ENCODE assay signal across 20 cellular contexts in genomic region chr6:132101550-132101949, GRCh38.
DNase-seq lines count a peak whose midpoint lies in the region; ATAC-seq, FAIRE-seq and TF ChIP-seq lines count a peak whose summit lies in the region.
"Had no signal": no experiment of that assay in that cellular context is flagged by ENCODE, and none has a peak within 500 bp of the region (broad histone marks: within the 10 kb centered on the region; RNA-seq: fewer than 3 reads in every experiment).

No MANE protein-coding gene starts in this region.

- H3K27ac Mint-ChIP-seq in astrocyte (ENCODE audit: unreplicated experiment) = no peak overlapping the region
- no peak overlapping the region for H3K27ac Mint-ChIP-seq in type B pancreatic cell
- H3K27ac Mint-ChIP-seq in T-helper 17 cell = no peak overlapping the region
- H3K27ac Mint-ChIP-seq: B cell; CD4-positive, alpha-beta T cell had no signal

- H3K9me3 ChIP-seq in astrocyte (ENCODE audit: insufficient read depth, low read depth, low read length) (no peaks in the 10 kb centered on the region), tibial artery (no peaks in the 10 kb centered on the region), T-helper 17 cell (ENCODE audit: control insufficient read depth, low read length, poor library complexity, severe bottlenecking) (no peaks in the 10 kb centered on the region)
- H3K9me3 ChIP-seq: HAP-1 had no signal

- H3K4me1 ChIP-seq in astrocyte (ENCODE audit: insufficient read depth, low read length) = no peaks in the 10 kb centered on the region
- peaks cover 0 to 21% (median 5%) of the 10 kb centered on the region in 4 donors for H3K4me1 ChIP-seq in tibial artery
- H3K4me1 ChIP-seq: HAP-1 had no signal

- H3K27ac ChIP-seq in astrocyte (ENCODE audit: low read depth, low read length) (no peak overlapping the region), tibial artery (peak overlapping the region; percentile 50 to 51)

- H3K27me3 ChIP-seq in astrocyte (ENCODE audit: insufficient read depth, low read length) = no peaks in the 10 kb centered on the region
- no peaks in the 10 kb centered on the region for H3K27me3 ChIP-seq in tibial artery

- no peak for ATAC-seq in T-helper 17 cell
- ATAC-seq: GM12878, HepG2 had no signal

- intact Hi-C loops in tibial artery (cut with DNase I; ENCODE audit: low total_unique reads) = no loop called here

- H4K20me1 ChIP-seq in astrocyte (ENCODE audit: insufficient read depth, low read length) = no peaks in the 10 kb centered on the region

- no peaks in the 10 kb centered on the region for H3K9me3 Mint-ChIP-seq in astrocyte (ENCODE audit: unreplicated experiment)
- H3K9me3 Mint-ChIP-seq in type B pancreatic cell = no peaks in the 10 kb centered on the region

- peaks cover 14% of the 10 kb centered on the region for H3K4me1 Mint-ChIP-seq in astrocyte (ENCODE audit: low read depth, unreplicated experiment)
- H3K4me1 Mint-ChIP-seq in type B pancreatic cell (ENCODE audit: unreplicated experiment) = peaks cover 4% of the 10 kb centered on the region
- no peaks in the 10 kb centered on the region for H3K4me1 Mint-ChIP-seq in T-helper 17 cell
- H3K4me1 Mint-ChIP-seq: B cell had no signal

- TF ChIP-seq CTCF in astrocyte (IDR thresholded peaks at IDR 0.05; ENCODE audit: insufficient read depth, low read depth, low read length) (no peak), tibial artery (IDR thresholded peaks at IDR 0.05) (no peak), type B pancreatic cell (conservative IDR thresholded peaks at IDR 0.05) (no peak)

- H3K79me2 ChIP-seq in astrocyte (ENCODE audit: insufficient read depth, low read length) = no peaks in the 10 kb centered on the region

- H3K36me3 ChIP-seq in astrocyte (ENCODE audit: insufficient read depth, low read length) (no peaks in the 10 kb centered on the region), tibial artery (no peaks in the 10 kb centered on the region)
- H3K36me3 ChIP-seq: HAP-1 had no signal

- DNase-seq in EH (ENCODE audit: low read depth) (peak; percentile 67), astrocyte (ENCODE audit: low read depth) (no peak), fibroblast of peridontal ligament (ENCODE audit: extremely low read depth) (peak; percentile 28), tibial artery (no peak), type B pancreatic cell (ENCODE audit: extremely low spot score, unreplicated experiment) (no peak), T-helper 17 cell (no peak), AG20443 (ENCODE audit: low spot score) (no peak)
- DNase-seq: 8988T; ACHN; C1 segment of cervical spinal cord; Calu3; CD4-positive, alpha-beta T cell; DMS 273 treated with DMSO at 0.1 percent for 48 hours; GOT3 had no signal

- no peak overlapping the region for H2AFZ ChIP-seq in astrocyte (ENCODE audit: low read depth, low read length)

- H3K36me3 Mint-ChIP-seq in astrocyte (ENCODE audit: low read depth, unreplicated experiment) (no peaks in the 10 kb centered on the region), type B pancreatic cell (no peaks in the 10 kb centered on the region), T-helper 17 cell (ENCODE audit: low read depth) (no peaks in the 10 kb centered on the region)

- FAIRE-seq in astrocyte (lab: Jason Lieb, UNC) = peak; percentile 54
- FAIRE-seq: GM12878, GM18507, HepG2, HTR-8/SVneo had no signal

- no peak overlapping the region for H3K9ac ChIP-seq in astrocyte (ENCODE audit: low read length)

- H3K4me3 ChIP-seq in astrocyte (ENCODE audit: insufficient read depth, low read depth, low read length) (no peak overlapping the region), tibial artery (no peak overlapping the region)
- H3K4me3 ChIP-seq: GM12878, HAP-1 had no signal

- H3K4me2 ChIP-seq in astrocyte (ENCODE audit: low read length) = no peak overlapping the region

- H3K27me3 Mint-ChIP-seq in astrocyte (ENCODE audit: low read depth, unreplicated experiment) (no peaks in the 10 kb centered on the region), type B pancreatic cell (no peaks in the 10 kb centered on the region), T-helper 17 cell (no peaks in the 10 kb centered on the region)
- H3K27me3 Mint-ChIP-seq: B cell; CD4-positive, alpha-beta T cell had no signal

- no peak overlapping the region for H3K4me3 Mint-ChIP-seq in astrocyte (ENCODE audit: unreplicated experiment)
- no peak overlapping the region for H3K4me3 Mint-ChIP-seq in type B pancreatic cell
- H3K4me3 Mint-ChIP-seq in T-helper 17 cell = no peak overlapping the region
- H3K4me3 Mint-ChIP-seq: B cell; CD4-positive, alpha-beta T cell had no signal

Comparison
In these comparisons a context has a peak if more than half of its experiments do, and no peak if none do; other contexts are left out.
1. DNase-seq: peak in EH (single experiment) and fibroblast of peridontal ligament (single experiment); none in astrocyte (single experiment), tibial artery (0 of 2), type B pancreatic cell (single experiment), T-helper 17 cell (0 of 3) and AG20443 (single experiment).